ENCODE assay signal across 7 cellular contexts in the genomic region with DNA sequence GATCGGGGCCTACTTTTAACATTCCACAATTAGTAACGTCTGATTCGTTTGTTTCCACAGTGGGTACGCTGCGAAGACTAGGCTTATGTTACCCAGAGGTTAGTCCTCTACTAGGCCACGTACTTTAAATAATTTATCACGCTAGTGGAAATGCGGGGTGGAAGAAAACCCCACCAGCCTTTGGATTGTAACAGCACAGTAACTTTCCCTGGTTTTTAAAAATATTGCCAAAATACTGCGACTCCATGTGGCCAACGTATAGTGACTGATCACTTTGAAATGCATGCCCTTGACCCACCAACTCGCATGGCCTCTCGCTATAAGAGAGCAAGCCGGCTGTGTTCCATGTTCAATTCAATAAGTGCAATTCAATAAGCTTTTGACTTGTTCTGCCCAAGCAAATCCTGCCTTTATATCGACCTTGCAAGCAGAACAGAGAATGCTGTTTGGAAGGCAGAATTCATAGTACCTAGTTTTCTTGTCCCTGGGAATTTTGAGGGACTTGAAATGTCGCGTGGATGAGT. TPM values are rescaled to one million over a fixed set of nuclear protein-coding genes. Genes with fewer than 3 reads are reported as not detected.
DNase-seq lines count a peak whose midpoint lies in the region; ATAC-seq and TF ChIP-seq lines count a peak whose summit lies in the region.

No MANE protein-coding gene starts in this region.

- ATAC-seq in GM23338 (peak; percentile 4), Panc1 (no peak), HG02642 (IDR thresholded peaks at IDR 0.05; ENCODE audit: poor library complexity, unreplicated experiment) (no peak), GM18868 (IDR thresholded peaks at IDR 0.05; ENCODE audit: unreplicated experiment) (no peak)

- H2AFZ ChIP-seq in GM23338: peak overlapping the region; percentile 54; the same call in 1 of the 2 replicates

- H3K9me3 Mint-ChIP-seq in GM23338: peaks cover 11% of the 10 kb centered on the region; the same call in 2 of the 3 replicates
- H3K9me3 Mint-ChIP-seq in endothelial cell (ENCODE audit: unreplicated experiment): no peaks in the 10 kb centered on the region

- H3K4me2 ChIP-seq in GM23338: peak overlapping the region; percentile 77

- H3K36me3 Mint-ChIP-seq in GM23338 (ENCODE audit: low read depth) (peaks cover 12% of the 10 kb centered on the region), endothelial cell (ENCODE audit: low read depth, unreplicated experiment) (peaks cover 4% of the 10 kb centered on the region)

- TSS peak; percentile 87 for BruUV-seq in Panc1 (replicated peaks; lab: Mats Ljungman, UMichigan)

- CTCF ChIA-PET in Panc1 (lab: Charles Lee): no interaction called here

- peaks cover 6% of the 10 kb centered on the region; the same call in 1 of the 2 replicates for H3F3A ChIP-seq in GM23338 (replicated peaks; ENCODE audit: low read depth)

- peaks cover 34% of the 10 kb centered on the region for H3K79me2 ChIP-seq in GM23338 (replicated peaks; ENCODE audit: insufficient read depth)

- peak overlapping the region; percentile 99 for H3K27ac ChIP-seq in GM23338 (ENCODE audit: low read depth)
- peak overlapping the region; percentile 91 for H3K27ac ChIP-seq in Panc1 (ENCODE audit: low read length)
- H3K27ac ChIP-seq in neutrophil: peak overlapping the region; percentile 95

- no peak for TF ChIP-seq CTCF in GM23338 (conservative IDR thresholded peaks at IDR 0.05; ENCODE audit: low read depth in 2 of 2)
- no peak for TF ChIP-seq CTCF in Panc1 (IDR thresholded peaks at IDR 0.05)
- no peak for TF ChIP-seq CTCF in endothelial cell (IDR thresholded peaks at IDR 0.05; ENCODE audit: unreplicated experiment)
- no peak for TF ChIP-seq CTCF in neutrophil (IDR thresholded peaks at IDR 0.05)

- intact Hi-C loops in Panc1 (cut with micrococcal nuclease; ENCODE audit: unreplicated experiment): no loop called here

- DNase-seq in GM23338 (ENCODE audit: low spot score) (peak; percentile 35), Panc1 (ENCODE audit: low read depth, low spot score) (peak; percentile 5), endothelial cell (ENCODE audit: low spot score) (peak; percentile 11), glomerular visceral epithelial cell (ENCODE audit: extremely low spot score) (no peak)

- POLR2A ChIA-PET in Panc1 (lab: Charles Lee): no interaction called here

- H3K4me3 Mint-ChIP-seq in GM23338: peak overlapping the region; percentile 92
- peak overlapping the region; percentile 92 for H3K4me3 Mint-ChIP-seq in endothelial cell (ENCODE audit: unreplicated experiment)

- H4K20me1 ChIP-seq in GM23338 (replicated peaks; ENCODE audit: insufficient read depth): no peaks in the 10 kb centered on the region

- peaks cover 23% of the 10 kb centered on the region for H3K4me1 Mint-ChIP-seq in GM23338
- H3K4me1 Mint-ChIP-seq in endothelial cell (ENCODE audit: unreplicated experiment): peaks cover 17% of the 10 kb centered on the region

- no peaks in the 10 kb centered on the region for H3K27me3 ChIP-seq in GM23338 (ENCODE audit: insufficient read depth)
- H3K27me3 ChIP-seq in Panc1 (ENCODE audit: control insufficient read depth, insufficient read depth, low read length): no peaks in the 10 kb centered on the region
- no peaks in the 10 kb centered on the region for H3K27me3 ChIP-seq in neutrophil

- peaks cover 22% of the 10 kb centered on the region for H3K27me3 Mint-ChIP-seq in GM23338 (ENCODE audit: insufficient read depth, low read depth, poor library complexity)
- peaks cover 24% of the 10 kb centered on the region for H3K27me3 Mint-ChIP-seq in endothelial cell (ENCODE audit: unreplicated experiment)

- in situ Hi-C loops in Panc1 (cut with HindIII; ENCODE audit: low pct_unique_long_range_greater_than_20kb, low sequenced_read_pairs): no loop called here

- H3K9me3 ChIP-seq in Panc1 (ENCODE audit: control insufficient read depth, insufficient read depth, low read depth, low read length) (no peaks in the 10 kb centered on the region), neutrophil (no peaks in the 10 kb centered on the region)

- H3K4me3 ChIP-seq in GM23338 (peak overlapping the region; percentile 84), Panc1 (ENCODE audit: low read depth in 2 of 2, low read length in 2 of 2) (peak overlapping the region; percentile 61 to 70), neutrophil (ENCODE audit: low read depth in 1 of 2, low read length in 1 of 2) (peak overlapping the region; percentile 82 to 99)

- H3K27ac Mint-ChIP-seq in GM23338 (peak overlapping the region; percentile 100), endothelial cell (ENCODE audit: unreplicated experiment) (peak overlapping the region; percentile 98)

- H3K36me3 ChIP-seq in GM23338 (ENCODE audit: insufficient read depth) (no peaks in the 10 kb centered on the region), Panc1 (ENCODE audit: control insufficient read depth, insufficient read depth, low read length) (no peaks in the 10 kb centered on the region; the same call in 1 of the 2 replicates), neutrophil (no peaks in the 10 kb centered on the region)

- H3K9me2 ChIP-seq in GM23338 (ENCODE audit: insufficient read depth): no peaks in the 10 kb centered on the region

- H3K4me1 ChIP-seq in GM23338 (ENCODE audit: insufficient read depth) (peaks cover 31% of the 10 kb centered on the region), Panc1 (ENCODE audit: control insufficient read depth, insufficient read depth, low read length) (peaks cover 7% of the 10 kb centered on the region), neutrophil (ENCODE audit: control insufficient read depth in 1 of 2, insufficient read depth in 1 of 2, low read depth in 1 of 2, low read length in 1 of 2) (peaks cover 27 to 35% of the 10 kb centered on the region in 2 experiments)

TF ChIP-seq in GM23338, 12 proteins besides CTCF, POLR2A, EP300 and RAD21:
- no peak for TF ChIP-seq STAT1 (IDR thresholded peaks at IDR 0.05; ENCODE audit: unreplicated experiment)
- TF ChIP-seq ZNF331 (CRISPR knock-in tag; IDR thresholded peaks at IDR 0.05; ENCODE audit: low read depth): no peak
- TF ChIP-seq JUNB (IDR thresholded peaks at IDR 0.05; ENCODE audit: unreplicated experiment): no peak
- TF ChIP-seq POLR2AphosphoS5 (IDR thresholded peaks at IDR 0.05; ENCODE audit: low read depth): no peak
- no peak for TF ChIP-seq ZNF462 (CRISPR knock-in tag; IDR thresholded peaks at IDR 0.05)

RNA-seq across cellular contexts. Expression of gene GTF2A1, which starts 0.9 kb away (rescaled TPM):
- total RNA-seq in GM23338 (2014; rRNA removed; shearing (Covaris generic)): 38.3 and 50.6 TPM in 2 replicates
- 12.0 and 12.1 TPM in 2 replicates for polyA plus RNA-seq in GM23338 (2016; fragmentation: Nextera tagmentation; extraction: Ambion mirVana)
- total RNA-seq in Panc1 (2021; ENCODE audit: unreplicated experiment) (34.4 TPM), endothelial cell (ENCODE audit: unreplicated experiment) (34.6 TPM)
- polyA plus RNA-seq in Panc1 (2012; ENCODE audit: insufficient read length): 15.3 TPM
